29 cellular contexts compared by ENCODE assay signal in the genomic region with DNA sequence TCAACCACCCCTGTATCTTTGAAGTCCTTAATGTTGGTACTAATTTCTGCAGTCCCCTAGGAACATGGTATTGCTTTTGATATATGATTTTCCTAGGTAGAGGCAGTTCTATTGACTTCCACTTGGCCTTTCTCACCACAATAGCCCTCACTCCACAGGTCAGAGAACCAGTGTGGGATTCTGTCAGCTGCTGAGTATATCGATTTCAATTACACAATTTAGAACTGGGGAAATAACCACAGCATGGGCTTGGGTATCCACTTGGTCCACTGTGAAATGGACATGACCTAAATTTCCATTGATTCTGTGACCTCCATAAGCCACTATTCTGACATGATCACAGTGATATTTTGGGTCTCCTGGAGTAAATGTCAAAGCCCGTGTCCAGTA.
"Had no signal": no experiment of that assay in that cellular context is flagged by ENCODE, and none has a peak within 500 bp of the region (broad histone marks: within the 10 kb centered on the region; RNA-seq: fewer than 3 reads in every experiment).

No MANE protein-coding gene starts in this region.

- H3K36me3 ChIP-seq: neutrophil, pancreas, prostate gland, right lobe of liver, sigmoid colon, stomach, thoracic aorta, thyroid gland, tibial nerve, upper lobe of left lung, vagina had no signal

- H3K36me3 Mint-ChIP-seq: natural killer cell treated with Interleukin-12 subunit alpha and Interleukin-12 subunit beta and Interleukin-15 and Interleukin-18, amount 100 ng/mL, for 72 hours; stimulated activated effector memory CD8-positive, alpha-beta T cell treated with anti-CD3 and anti-CD28 coated beads, Interleukin-12 subunit alpha, Interleukin-12 subunit beta, amount 100 ng/mL, for 72 hours had no signal

- H3K4me2 ChIP-seq: smooth muscle cell had no signal

- H3K4me1 ChIP-seq: pancreas, prostate gland, right lobe of liver, sigmoid colon, stomach, thyroid gland, tibial nerve, upper lobe of left lung, vagina had no signal

- FAIRE-seq: urothelium cell line had no signal

- H3K4me3 Mint-ChIP-seq: naive thymus-derived CD8-positive, alpha-beta T cell; natural killer cell treated with Interleukin-12 subunit alpha and Interleukin-12 subunit beta and Interleukin-15 and Interleukin-18, amount 100 ng/mL, for 72 hours; nephron progenitor cell; neural crest cell; stimulated activated effector memory CD8-positive, alpha-beta T cell treated with anti-CD3 and anti-CD28 coated beads, Interleukin-12 subunit alpha, Interleukin-12 subunit beta, amount 100 ng/mL, for 72 hours; stimulated activated naive B cell treated with anti-CD40 and anti-IgM and Interleukin-4, amounts not matched to agents 10 μg/mL and 1 μg/mL and 100 μg/mL, for 72 hours; stimulated activated naive CD8-positive, alpha-beta T cell treated with anti-CD3 and anti-CD28 coated beads, Interleukin-15, Interleukin-2, amounts not matched to agents 100 ng/mL and 50 ng/mL, for 24 hours had no signal

- H3K27me3 ChIP-seq: neutrophil, right lobe of liver, sigmoid colon, thyroid gland, tibial nerve, upper lobe of left lung, vagina had no signal

- H3K27ac Mint-ChIP-seq: naive thymus-derived CD8-positive, alpha-beta T cell; natural killer cell treated with Interleukin-12 subunit alpha and Interleukin-12 subunit beta and Interleukin-15 and Interleukin-18, amount 100 ng/mL, for 72 hours; nephron progenitor cell; stimulated activated effector memory CD8-positive, alpha-beta T cell treated with anti-CD3 and anti-CD28 coated beads, Interleukin-12 subunit alpha, Interleukin-12 subunit beta, amount 100 ng/mL, for 72 hours; stimulated activated naive CD8-positive, alpha-beta T cell treated with anti-CD3 and anti-CD28 coated beads, Interleukin-15, Interleukin-2, amounts not matched to agents 100 ng/mL and 50 ng/mL, for 24 hours had no signal

- DNase-seq: naive thymus-derived CD8-positive, alpha-beta T cell; nephron progenitor cell; nucleus accumbens; right cardiac atrium; right lobe of liver; sigmoid colon; stimulated activated CD4-positive, alpha-beta T cell treated with anti-CD3 and anti-CD28 coated beads, Interleukin-15, amount 100 ng/mL, for 24 hours; stimulated activated CD4-positive, alpha-beta T cell treated with anti-CD3 and anti-CD28 coated beads, Interleukin-2, amount 100 ng/mL, for 24 hours; stimulated activated CD4-positive, alpha-beta T cell treated with anti-CD3 and anti-CD28 coated beads, Interleukin-2, amount 100 ng/mL, for 48 hours; stimulated activated CD4-positive, alpha-beta T cell treated with anti-CD3 and anti-CD28 coated beads, Interleukin-4, amount 100 ng/mL, for 24 hours; stimulated activated naive B cell treated with anti-CD40 and anti-IgM and Interleukin-4, amounts not matched to agents 10 μg/mL and 1 μg/mL and 100 μg/mL, for 72 hours; stimulated activated naive CD4-positive, alpha-beta T cell treated with Interleukin-2 at 50 U/mL for 16 hours; stomach; thyroid gland; trophoblast cell; upper lobe of left lung had no signal

- H3K27ac ChIP-seq: neutrophil, pancreas, prostate gland, right lobe of liver, sigmoid colon, skin epidermis, stomach, thoracic aorta, thyroid gland, tibial nerve, upper lobe of left lung, vagina had no signal

- H3K4me1 Mint-ChIP-seq: neural crest cell; stimulated activated effector memory CD8-positive, alpha-beta T cell treated with anti-CD3 and anti-CD28 coated beads, Interleukin-12 subunit alpha, Interleukin-12 subunit beta, amount 100 ng/mL, for 72 hours; stimulated activated naive B cell treated with anti-CD40 and anti-IgM and Interleukin-4, amounts not matched to agents 10 μg/mL and 1 μg/mL and 100 μg/mL, for 72 hours had no signal

- H3K9me3 Mint-ChIP-seq: natural killer cell treated with Interleukin-12 subunit alpha and Interleukin-12 subunit beta and Interleukin-15 and Interleukin-18, amount 100 ng/mL, for 72 hours; stimulated activated effector memory CD8-positive, alpha-beta T cell treated with anti-CD3 and anti-CD28 coated beads, Interleukin-12 subunit alpha, Interleukin-12 subunit beta, amount 100 ng/mL, for 72 hours; stimulated activated naive CD8-positive, alpha-beta T cell treated with anti-CD3 and anti-CD28 coated beads, Interleukin-15, Interleukin-2, amounts not matched to agents 100 ng/mL and 50 ng/mL, for 24 hours had no signal

- ATAC-seq: naive thymus-derived CD8-positive, alpha-beta T cell; natural killer cell treated with Interleukin-12 subunit alpha and Interleukin-12 subunit beta and Interleukin-15 and Interleukin-18, amount 100 ng/mL, for 72 hours; pancreas; right cardiac atrium; right lobe of liver; stimulated activated effector memory CD8-positive, alpha-beta T cell treated with anti-CD3 and anti-CD28 coated beads, Interleukin-12 subunit alpha, Interleukin-12 subunit beta, amount 100 ng/mL, for 72 hours; stimulated activated naive B cell treated with anti-CD40 and anti-IgM and Interleukin-4, amounts not matched to agents 10 μg/mL and 1 μg/mL and 100 μg/mL, for 72 hours had no signal

- H3K27me3 Mint-ChIP-seq: naive thymus-derived CD8-positive, alpha-beta T cell; natural killer cell treated with Interleukin-12 subunit alpha and Interleukin-12 subunit beta and Interleukin-15 and Interleukin-18, amount 100 ng/mL, for 72 hours; stimulated activated naive B cell treated with anti-CD40 and anti-IgM and Interleukin-4, amounts not matched to agents 10 μg/mL and 1 μg/mL and 100 μg/mL, for 72 hours; stimulated activated naive CD8-positive, alpha-beta T cell treated with anti-CD3 and anti-CD28 coated beads, Interleukin-15, Interleukin-2, amounts not matched to agents 100 ng/mL and 50 ng/mL, for 24 hours had no signal

- H3K9me3 ChIP-seq: neutrophil, pancreas, prostate gland, right lobe of liver, sigmoid colon, thoracic aorta, thyroid gland, tibial nerve, upper lobe of left lung, vagina had no signal

- H3K4me3 ChIP-seq: pancreas, prostate gland, right lobe of liver, sigmoid colon, skin epidermis, smooth muscle cell, stomach, thoracic aorta, thyroid gland, tibial nerve, upper lobe of left lung, vagina had no signal
